Comparison of ENCODE assay signal across 1 cellular context in the genomic region with DNA sequence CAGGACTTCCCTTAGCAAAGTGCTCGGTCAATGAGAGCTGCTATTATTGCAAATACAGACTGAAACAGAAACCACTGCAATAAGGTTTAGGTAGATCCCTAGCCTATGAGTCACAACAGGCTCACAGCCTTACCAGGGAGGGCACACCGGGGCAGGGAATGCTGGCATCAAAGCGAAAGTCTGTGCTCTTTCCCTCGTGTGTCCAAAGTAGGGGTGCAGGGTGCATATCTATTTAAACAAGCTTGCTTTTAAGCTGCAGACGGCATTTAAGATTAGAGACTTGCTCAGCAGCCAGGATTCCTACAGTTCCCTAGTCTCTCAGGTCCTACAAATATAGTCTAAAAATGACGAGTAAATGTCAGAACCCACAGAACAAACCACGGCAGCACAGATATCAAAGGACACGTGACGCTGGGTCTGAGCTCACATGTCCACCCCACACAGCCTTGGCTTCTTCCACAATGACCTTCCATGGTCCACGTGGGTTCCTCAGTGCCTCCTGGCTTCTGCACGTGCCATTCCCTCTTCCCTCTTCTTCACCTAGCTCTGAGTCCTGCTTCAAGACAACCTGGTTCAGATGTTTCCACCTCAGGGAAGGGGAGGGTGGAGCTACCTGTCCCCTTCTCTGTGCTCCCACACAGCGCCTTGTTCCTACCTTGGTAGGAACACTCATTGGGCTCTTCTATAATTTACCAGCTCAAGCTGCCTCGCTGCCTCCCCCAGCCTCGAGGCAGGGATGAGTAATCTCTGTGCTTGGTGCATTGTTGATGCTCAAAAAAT.
TF ChIP-seq lines count a peak whose summit lies in the region.

No MANE protein-coding gene starts in this region.

TF ChIP-seq in SK-N-SH, 30 proteins besides CTCF, POLR2A, EP300 and RAD21 (continued from another document):
- TF ChIP-seq, protein P1, sequence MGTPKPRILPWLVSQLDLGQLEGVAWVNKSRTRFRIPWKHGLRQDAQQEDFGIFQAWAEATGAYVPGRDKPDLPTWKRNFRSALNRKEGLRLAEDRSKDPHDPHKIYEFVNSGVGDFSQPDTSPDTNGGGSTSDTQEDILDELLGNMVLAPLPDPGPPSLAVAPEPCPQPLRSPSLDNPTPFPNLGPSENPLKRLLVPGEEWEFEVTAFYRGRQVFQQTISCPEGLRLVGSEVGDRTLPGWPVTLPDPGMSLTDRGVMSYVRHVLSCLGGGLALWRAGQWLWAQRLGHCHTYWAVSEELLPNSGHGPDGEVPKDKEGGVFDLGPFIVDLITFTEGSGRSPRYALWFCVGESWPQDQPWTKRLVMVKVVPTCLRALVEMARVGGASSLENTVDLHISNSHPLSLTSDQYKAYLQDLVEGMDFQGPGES (IDR thresholded peaks at IDR 0.05; ENCODE audit: low read depth, low read length), result no peak
- TF ChIP-seq, protein P2, sequence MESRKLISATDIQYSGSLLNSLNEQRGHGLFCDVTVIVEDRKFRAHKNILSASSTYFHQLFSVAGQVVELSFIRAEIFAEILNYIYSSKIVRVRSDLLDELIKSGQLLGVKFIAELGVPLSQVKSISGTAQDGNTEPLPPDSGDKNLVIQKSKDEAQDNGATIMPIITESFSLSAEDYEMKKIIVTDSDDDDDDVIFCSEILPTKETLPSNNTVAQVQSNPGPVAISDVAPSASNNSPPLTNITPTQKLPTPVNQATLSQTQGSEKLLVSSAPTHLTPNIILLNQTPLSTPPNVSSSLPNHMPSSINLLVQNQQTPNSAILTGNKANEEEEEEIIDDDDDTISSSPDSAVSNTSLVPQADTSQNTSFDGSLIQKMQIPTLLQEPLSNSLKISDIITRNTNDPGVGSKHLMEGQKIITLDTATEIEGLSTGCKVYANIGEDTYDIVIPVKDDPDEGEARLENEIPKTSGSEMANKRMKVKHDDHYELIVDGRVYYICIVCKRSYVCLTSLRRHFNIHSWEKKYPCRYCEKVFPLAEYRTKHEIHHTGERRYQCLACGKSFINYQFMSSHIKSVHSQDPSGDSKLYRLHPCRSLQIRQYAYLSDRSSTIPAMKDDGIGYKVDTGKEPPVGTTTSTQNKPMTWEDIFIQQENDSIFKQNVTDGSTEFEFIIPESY (IDR thresholded peaks at IDR 0.05; ENCODE audit: borderline replicate concordance, low read depth), result peak; percentile 29; the same call in 1 of the 2 replicates
- TF ChIP-seq NFIC (IDR thresholded peaks at IDR 0.05; ENCODE audit: borderline replicate concordance) (peak; percentile 51; the same call in 1 of the 2 replicates), TCF12 (IDR thresholded peaks at IDR 0.05) (peak; percentile 68), NRF1 (IDR thresholded peaks at IDR 0.05; ENCODE audit: low read depth, low read length) (no peak), SIN3A (IDR thresholded peaks at IDR 0.05; ENCODE audit: borderline replicate concordance, low read depth, low read length) (0 out of 2 replicates have a peak, but pooled peaks have one; percentile 27), RXRA (IDR thresholded peaks at IDR 0.05; ENCODE audit: borderline replicate concordance, low read depth) (peak; percentile 61; the same call in 1 of the 2 replicates), GATA2 (CRISPR knock-in tag; IDR thresholded peaks at IDR 0.05) (no peak), ELF1 (IDR thresholded peaks at IDR 0.05) (no peak)
- TF ChIP-seq, protein P3, sequence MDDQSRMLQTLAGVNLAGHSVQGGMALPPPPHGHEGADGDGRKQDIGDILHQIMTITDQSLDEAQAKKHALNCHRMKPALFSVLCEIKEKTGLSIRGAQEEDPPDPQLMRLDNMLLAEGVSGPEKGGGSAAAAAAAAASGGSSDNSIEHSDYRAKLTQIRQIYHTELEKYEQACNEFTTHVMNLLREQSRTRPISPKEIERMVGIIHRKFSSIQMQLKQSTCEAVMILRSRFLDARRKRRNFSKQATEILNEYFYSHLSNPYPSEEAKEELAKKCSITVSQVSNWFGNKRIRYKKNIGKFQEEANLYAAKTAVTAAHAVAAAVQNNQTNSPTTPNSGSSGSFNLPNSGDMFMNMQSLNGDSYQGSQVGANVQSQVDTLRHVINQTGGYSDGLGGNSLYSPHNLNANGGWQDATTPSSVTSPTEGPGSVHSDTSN (IDR thresholded peaks at IDR 0.05), result peak; percentile 62
- TF ChIP-seq, protein P4, sequence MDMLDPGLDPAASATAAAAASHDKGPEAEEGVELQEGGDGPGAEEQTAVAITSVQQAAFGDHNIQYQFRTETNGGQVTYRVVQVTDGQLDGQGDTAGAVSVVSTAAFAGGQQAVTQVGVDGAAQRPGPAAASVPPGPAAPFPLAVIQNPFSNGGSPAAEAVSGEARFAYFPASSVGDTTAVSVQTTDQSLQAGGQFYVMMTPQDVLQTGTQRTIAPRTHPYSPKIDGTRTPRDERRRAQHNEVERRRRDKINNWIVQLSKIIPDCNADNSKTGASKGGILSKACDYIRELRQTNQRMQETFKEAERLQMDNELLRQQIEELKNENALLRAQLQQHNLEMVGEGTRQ (IDR thresholded peaks at IDR 0.05; ENCODE audit: borderline replicate concordance, low read depth, low read length), result no peak
